In the genomic region with DNA sequence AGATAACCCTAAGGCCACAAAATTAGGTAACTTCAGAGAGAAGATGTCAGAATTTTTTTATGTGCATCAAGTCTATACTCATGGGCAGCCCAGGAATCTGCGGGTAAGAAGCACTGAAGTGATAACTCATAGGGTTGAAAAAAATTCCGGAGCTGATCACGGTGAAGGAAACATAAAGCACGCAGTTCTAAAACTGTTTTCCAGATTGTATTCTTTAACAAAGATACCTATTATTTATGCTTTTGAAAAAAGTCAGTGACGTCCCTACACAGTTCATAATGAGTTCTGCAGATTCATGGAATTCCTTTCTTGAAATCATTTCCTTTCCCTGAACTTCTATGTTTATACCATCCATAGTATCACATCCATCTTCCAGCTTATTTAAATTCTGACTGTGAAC, we compare ENCODE assay signal across 19 cellular contexts.
A peak's percentile ranks its signal among the peaks of the same experiment; 100 is the strongest.
DNase-seq lines count a peak whose midpoint lies in the region; ATAC-seq and TF ChIP-seq lines count a peak whose summit lies in the region.
"Had no signal": no experiment of that assay in that cellular context is flagged by ENCODE, and none has a peak within 500 bp of the region (broad histone marks: within the 10 kb centered on the region; RNA-seq: fewer than 3 reads in every experiment).

No MANE protein-coding gene starts in this region.

- H3K27me3 ChIP-seq in left ventricle myocardium inferior (ENCODE audit: low read depth) (no peaks in the 10 kb centered on the region), right atrium auricular region (no peaks in the 10 kb centered on the region)
- H3K27me3 ChIP-seq: testis had no signal

- no peaks in the 10 kb centered on the region for H3K9me3 ChIP-seq in left ventricle myocardium inferior (replicated peaks)
- no peaks in the 10 kb centered on the region for H3K9me3 ChIP-seq in right atrium auricular region
- H3K9me3 ChIP-seq: testis had no signal

- DNase-seq in left ventricle myocardium inferior (no peak), right atrium auricular region (ENCODE audit: low spot score) (no peak), SW 1271 (lab: John Stamatoyannopoulos, UW) (peak; percentile 24 to 73), fibroblast of villous mesenchyme (ENCODE audit: low read depth) (peak; percentile 48), D341Med (ENCODE audit: low spot score) (no peak), C1 segment of cervical spinal cord (lab: John Stamatoyannopoulos, UW) (no peak), HUDEP-2 (lab: John Stamatoyannopoulos, UW; ENCODE audit: unreplicated experiment in 76 of 76) (no peak)
- DNase-seq: activated naive CD8-positive, alpha-beta T cell treated with anti-CD3 and anti-CD28 coated beads, Interleukin-2, amount 10 ng/mL, durations not matched to agents 7 days and 5 days; activated T-cell treated with anti-CD3 and anti-CD28 coated beads for 4 hours; Calu3; NCI-H2081; NCI-H774; stimulated activated CD4-positive, alpha-beta T cell treated with anti-CD3 and anti-CD28 coated beads, Interleukin-2, amount 100 ng/mL, for 48 hours; stimulated activated CD8-positive, alpha-beta memory T cell treated with anti-CD3 and anti-CD28 coated beads, Interleukin-4, amount 100 ng/mL, for 48 hours; testis had no signal

- peak overlapping the region; percentile 4 for H3K27ac ChIP-seq in left ventricle myocardium inferior (replicated peaks)
- peak overlapping the region in 1 of 2 donors; percentile 7 for H3K27ac ChIP-seq in right atrium auricular region
- H3K27ac ChIP-seq: RWPE1, testis had no signal

- TF ChIP-seq CTCF in left ventricle myocardium inferior (IDR thresholded peaks at IDR 0.05; ENCODE audit: borderline replicate concordance) (no peak), right atrium auricular region (IDR thresholded peaks at IDR 0.05) (no peak), fibroblast of villous mesenchyme (IDR thresholded peaks at IDR 0.05; ENCODE audit: insufficient read depth, low read depth, low read length) (no peak)

- intact Hi-C loops in left ventricle myocardium inferior (cut with micrococcal nuclease): no loop called here

- H3K36me3 ChIP-seq in left ventricle myocardium inferior: no peaks in the 10 kb centered on the region
- no peaks in the 10 kb centered on the region for H3K36me3 ChIP-seq in right atrium auricular region

- peaks cover 20% of the 10 kb centered on the region for H3K4me1 ChIP-seq in left ventricle myocardium inferior
- peaks cover 0 to 26% of the 10 kb centered on the region in 2 donors for H3K4me1 ChIP-seq in right atrium auricular region

- H3K4me3 ChIP-seq in left ventricle myocardium inferior (no peak overlapping the region), right atrium auricular region (no peak overlapping the region), fibroblast of villous mesenchyme (ENCODE audit: low read depth, low read length) (no peak overlapping the region)
- H3K4me3 ChIP-seq: lung, testis had no signal

- ATAC-seq in GM21528 (IDR thresholded peaks at IDR 0.05; ENCODE audit: low FRiP score, unreplicated experiment): no peak
- ATAC-seq: esophagus mucosa had no signal

Comparison
In these comparisons a context has a peak if more than half of its experiments do, and no peak if none do; other contexts are left out.
1. DNase-seq: peak in SW 1271 (2 of 2) and fibroblast of villous mesenchyme (single experiment); none in left ventricle myocardium inferior (single experiment), right atrium auricular region (single experiment), D341Med (single experiment), C1 segment of cervical spinal cord (0 of 14) and HUDEP-2 (0 of 76).